In the genomic region with DNA sequence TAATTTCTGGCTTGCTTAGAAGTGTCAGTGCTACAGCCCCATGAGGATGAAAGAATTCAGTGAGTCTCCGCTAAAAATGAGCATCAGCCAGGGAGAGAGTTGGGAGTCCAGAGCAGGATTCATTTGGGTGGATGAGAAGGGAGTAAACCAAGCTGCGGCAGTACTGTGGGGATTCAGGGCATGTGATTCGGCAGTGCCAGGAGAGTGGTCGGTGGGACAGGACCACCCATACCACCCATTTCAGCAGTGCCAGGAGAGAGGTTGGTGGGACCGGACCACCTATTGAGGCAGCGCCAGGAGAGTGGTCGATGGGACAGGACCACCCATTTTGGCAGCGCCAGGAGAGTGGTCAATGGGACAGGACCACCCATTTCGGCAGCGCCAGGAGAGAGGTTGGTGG, we compare ENCODE assay signal across 16 cellular contexts.
DNase-seq lines count a peak whose midpoint lies in the region; ATAC-seq, FAIRE-seq and TF ChIP-seq lines count a peak whose summit lies in the region.
"Had no signal": no experiment of that assay in that cellular context is flagged by ENCODE, and none has a peak within 500 bp of the region (broad histone marks: within the 10 kb centered on the region; RNA-seq: fewer than 3 reads in every experiment).

No MANE protein-coding gene starts in this region.

- H3K27ac Mint-ChIP-seq in CD4-positive, CD25-positive, alpha-beta regulatory T cell = peak overlapping the region in 2 of 3 donors; percentile 99 to 100
- no peak overlapping the region for H3K27ac Mint-ChIP-seq in osteocyte (ENCODE audit: unreplicated experiment)

- CTCF ChIA-PET in HEK293 (lab: Yijun Ruan, JAX) (no interaction called here), K562 (lab: Yijun Ruan, JAX; ENCODE audit: low intra/inter-chr PET ratio) (no interaction called here), HEK293T (lab: Yijun Ruan, JAX) (no interaction called here)

- peaks cover 9% of the 10 kb centered on the region; the same call in 2 of the 3 replicates for H3K79me2 ChIP-seq in K562 (ENCODE audit: control insufficient read depth, insufficient read depth, low read length)

- H3K9ac ChIP-seq in K562 (ENCODE audit: insufficient read depth in 1 of 2, low read depth in 2 of 2, low read length in 2 of 2) = no peak overlapping the region

- H2AFZ ChIP-seq in K562 (ENCODE audit: low read depth, low read length) = no peak overlapping the region

- H3K4me1 ChIP-seq in CD4-positive, CD25-positive, alpha-beta regulatory T cell (ENCODE audit: control insufficient read depth, insufficient read depth, low read length, poor library complexity, severe bottlenecking) = peaks cover 52% of the 10 kb centered on the region
- H3K4me1 ChIP-seq in HEK293 (ENCODE audit: control insufficient read depth, insufficient read depth, low read length) (peaks cover 12% of the 10 kb centered on the region), K562 (replicated peaks in 1 of 2; ENCODE audit: control insufficient read depth in 2 of 2, insufficient read depth in 2 of 2, low read length in 2 of 2) (peaks cover 12 to 22% of the 10 kb centered on the region in 2 experiments)

- H3K4me2 ChIP-seq in K562 (ENCODE audit: insufficient read depth, low read length) = no peak overlapping the region

- no peak for ATAC-seq in CD4-positive, CD25-positive, alpha-beta regulatory T cell (ENCODE audit: low read depth in 2 of 2)
- ATAC-seq in K562 (no peak), HG03432 (IDR thresholded peaks at IDR 0.05; ENCODE audit: unreplicated experiment) (no peak)
- ATAC-seq: gastrocnemius medialis had no signal

- no TSS peak for BruUV-seq in K562 (replicated peaks; lab: Mats Ljungman, UMichigan)

- H3K4me1 Mint-ChIP-seq in CD4-positive, CD25-positive, alpha-beta regulatory T cell = peaks cover 18 to 69% (median 50%) of the 10 kb centered on the region in 4 donors
- H3K4me1 Mint-ChIP-seq in osteocyte (ENCODE audit: unreplicated experiment) = peaks cover 25% of the 10 kb centered on the region

- H3K4me3 Mint-ChIP-seq in CD4-positive, CD25-positive, alpha-beta regulatory T cell = no peak overlapping the region
- H3K4me3 Mint-ChIP-seq in osteocyte (ENCODE audit: unreplicated experiment) = no peak overlapping the region

- no peaks in the 10 kb centered on the region for H3K9me3 ChIP-seq in CD4-positive, CD25-positive, alpha-beta regulatory T cell (ENCODE audit: control insufficient read depth in 2 of 2, low read length in 2 of 2)
- H3K9me3 ChIP-seq in HEK293 (ENCODE audit: control insufficient read depth, insufficient read depth, low read depth, low read length) = no peaks in the 10 kb centered on the region
- no peaks in the 10 kb centered on the region for H3K9me3 ChIP-seq in K562 (replicated peaks; ENCODE audit: control insufficient read depth, insufficient read depth, low read depth, low read length)
- no peaks in the 10 kb centered on the region for H3K9me3 ChIP-seq in MG63
- H3K9me3 ChIP-seq: gastrocnemius medialis had no signal

- no peak for DNase-seq in CD4-positive, CD25-positive, alpha-beta regulatory T cell
- DNase-seq in K562 (ENCODE audit: extremely low read depth in 1 of 4, low spot score in 3 of 4) (no peak), osteocyte (ENCODE audit: extremely low spot score, unreplicated experiment) (peak; percentile 63), HEK293T (ENCODE audit: extremely low spot score) (no peak), MG63 (no peak)
- DNase-seq: activated CD4-positive, alpha-beta T cell treated with anti-CD3 and anti-CD28 coated beads for 4 hours; activated naive CD4-positive, alpha-beta T cell treated with Interleukin-2 at 50 U/mL for 16 hours; gastrocnemius medialis; GDM1; KBM-7; NCI-H2029 treated with DMSO at 0.1 percent for 48 hours; NCI-H69; stimulated activated CD4-positive, alpha-beta T cell treated with anti-CD3 and anti-CD28 coated beads, Interleukin-15, amount 100 ng/mL, for 24 hours had no signal

- H3K36me3 ChIP-seq in CD4-positive, CD25-positive, alpha-beta regulatory T cell (ENCODE audit: control insufficient read depth, insufficient read depth, low read length) = no peaks in the 10 kb centered on the region
- H3K36me3 ChIP-seq in HEK293 (ENCODE audit: control insufficient read depth in 2 of 2, insufficient read depth in 1 of 2, low read length in 2 of 2) (no peaks in the 10 kb centered on the region), K562 (ENCODE audit: control insufficient read depth, insufficient read depth, low read length) (no peaks in the 10 kb centered on the region), MG63 (no peaks in the 10 kb centered on the region)
- H3K36me3 ChIP-seq: gastrocnemius medialis had no signal

- WGBS in K562 (ENCODE audit: insufficient coverage, low coverage, missing lambda C conversion rate) = 85% methylated on average over 8 of the region's 10 CpGs

- TF ChIP-seq RAD21 in K562 (CRISPR knock-in tag; conservative IDR thresholded peaks at IDR 0.05 in 1 of 2, IDR thresholded peaks at IDR 0.05 in 1 of 2) = no peak

- peak overlapping the region; percentile 94 for H3K4me3 ChIP-seq in CD4-positive, CD25-positive, alpha-beta regulatory T cell (ENCODE audit: low read depth, low read length)
- H3K4me3 ChIP-seq in HEK293 (ENCODE audit: low read depth, low read length) = no peak overlapping the region
- no peak overlapping the region for H3K4me3 ChIP-seq in K562
- H3K4me3 ChIP-seq in MG63 = no peak overlapping the region
- H3K4me3 ChIP-seq: gastrocnemius medialis had no signal

- H3K27ac ChIP-seq in CD4-positive, CD25-positive, alpha-beta regulatory T cell (ENCODE audit: insufficient read depth, low read length, poor library complexity, severe bottlenecking) = peak overlapping the region; percentile 93
- H3K27ac ChIP-seq in HEK293 (ENCODE audit: extremely low read depth, low read depth, low read length) (no peak overlapping the region), K562 (ENCODE audit: extremely low read depth, low read depth, low read length) (no peak overlapping the region)
- H3K27ac ChIP-seq: gastrocnemius medialis had no signal

- H3K36me3 Mint-ChIP-seq in CD4-positive, CD25-positive, alpha-beta regulatory T cell = peaks cover 8% of the 10 kb centered on the region
- no peaks in the 10 kb centered on the region for H3K36me3 Mint-ChIP-seq in osteocyte (ENCODE audit: unreplicated experiment)

- H4K20me1 ChIP-seq in K562 (replicated peaks; ENCODE audit: control insufficient read depth, insufficient read depth, low read length) = no peaks in the 10 kb centered on the region

- no peaks in the 10 kb centered on the region for H3K9me3 Mint-ChIP-seq in CD4-positive, CD25-positive, alpha-beta regulatory T cell
- H3K9me3 Mint-ChIP-seq in osteocyte (ENCODE audit: unreplicated experiment) = no peaks in the 10 kb centered on the region

- intact Hi-C loops in K562 (cut with micrococcal nuclease) = no loop called here

- TF ChIP-seq POLR2A in K562 (conservative IDR thresholded peaks at IDR 0.05) = no peak

- TF ChIP-seq CTCF in HEK293 (tag by site-specific recombination; IDR thresholded peaks at IDR 0.05) (no peak), K562 (IDR thresholded peaks at IDR 0.05 in 2 of 3, conservative IDR thresholded peaks at IDR 0.05 in 1 of 3; ENCODE audit: insufficient read depth in 2 of 3, low read depth in 1 of 3, low read length in 3 of 3) (no peak), osteocyte (IDR thresholded peaks at IDR 0.05) (no peak)

- POLR2A ChIA-PET in HEK293 (lab: Yijun Ruan, JAX) (interaction anchor here (0.6 kb wide), 1 partner anchor 367 kb away, joined by 3 read pairs; no protein-coding TSS in a partner anchor), K562 (lab: Yijun Ruan, JAX) (no interaction called here), HEK293T (lab: Yijun Ruan, JAX) (no interaction called here)

- FAIRE-seq in K562 (lab: Jason Lieb, UNC) = no peak
- FAIRE-seq: RCC 7860 had no signal

- no peaks in the 10 kb centered on the region for H3K27me3 Mint-ChIP-seq in CD4-positive, CD25-positive, alpha-beta regulatory T cell
- peaks cover 4% of the 10 kb centered on the region for H3K27me3 Mint-ChIP-seq in osteocyte (ENCODE audit: unreplicated experiment)

- no peaks in the 10 kb centered on the region for H3K9me1 ChIP-seq in K562 (ENCODE audit: control insufficient read depth, insufficient read depth, low read length)

- H3K27me3 ChIP-seq in CD4-positive, CD25-positive, alpha-beta regulatory T cell (ENCODE audit: control insufficient read depth, insufficient read depth, low read length) = no peaks in the 10 kb centered on the region
- H3K27me3 ChIP-seq in K562 (ENCODE audit: control insufficient read depth in 2 of 2, insufficient read depth in 2 of 2, low read length in 2 of 2) = no peaks in the 10 kb centered on the region
- peaks cover 2% of the 10 kb centered on the region for H3K27me3 ChIP-seq in MG63
- H3K27me3 ChIP-seq: gastrocnemius medialis had no signal

- in situ Hi-C loops in K562 (cut with MboI) = no loop called here

- TF ChIP-seq EP300 in K562 (IDR thresholded peaks at IDR 0.05; ENCODE audit: low read length) = no peak

TF ChIP-seq in HEK293, 187 proteins besides CTCF, POLR2A, EP300 and RAD21:
- TF ChIP-seq MZF1 (tag by site-specific recombination; IDR thresholded peaks at IDR 0.05; ENCODE audit: borderline replicate concordance) (peak; percentile 76), ZNF571 (tag by site-specific recombination; IDR thresholded peaks at IDR 0.05) (no peak), TRIM28 (IDR thresholded peaks at IDR 0.05; ENCODE audit: borderline replicate concordance, low read length) (peak; percentile 77; the same call in 1 of the 2 replicates), SETDB1 (IDR thresholded peaks at IDR 0.05; ENCODE audit: insufficient read length, low read length) (peak; percentile 61)

TF ChIP-seq in K562, 482 proteins besides CTCF, POLR2A, EP300 and RAD21 (continues in another document):
- TF ChIP-seq PML (IDR thresholded peaks at IDR 0.05; ENCODE audit: low read length) = no peak

TF ChIP-seq in HEK293T, 16 proteins besides CTCF, POLR2A, EP300 and RAD21:
- TF ChIP-seq SUZ12 (IDR thresholded peaks at IDR 0.05) (no peak), NFRKB (IDR thresholded peaks at IDR 0.05) (no peak), LEF1 (IDR thresholded peaks at IDR 0.05; ENCODE audit: borderline replicate concordance) (no peak), FOXA1 (IDR thresholded peaks at IDR 0.05) (no peak), CTBP1 (IDR thresholded peaks at IDR 0.05; ENCODE audit: borderline replicate concordance) (no peak), ZNF384 (IDR thresholded peaks at IDR 0.05) (no peak), ELF4 (IDR thresholded peaks at IDR 0.05) (no peak), BHLHE40 (IDR thresholded peaks at IDR 0.05; ENCODE audit: borderline replicate concordance) (no peak), TARDBP (IDR thresholded peaks at IDR 0.05) (no peak), L3MBTL2 (conservative IDR thresholded peaks at IDR 0.05) (no peak)
- TF ChIP-seq, protein P1, sequence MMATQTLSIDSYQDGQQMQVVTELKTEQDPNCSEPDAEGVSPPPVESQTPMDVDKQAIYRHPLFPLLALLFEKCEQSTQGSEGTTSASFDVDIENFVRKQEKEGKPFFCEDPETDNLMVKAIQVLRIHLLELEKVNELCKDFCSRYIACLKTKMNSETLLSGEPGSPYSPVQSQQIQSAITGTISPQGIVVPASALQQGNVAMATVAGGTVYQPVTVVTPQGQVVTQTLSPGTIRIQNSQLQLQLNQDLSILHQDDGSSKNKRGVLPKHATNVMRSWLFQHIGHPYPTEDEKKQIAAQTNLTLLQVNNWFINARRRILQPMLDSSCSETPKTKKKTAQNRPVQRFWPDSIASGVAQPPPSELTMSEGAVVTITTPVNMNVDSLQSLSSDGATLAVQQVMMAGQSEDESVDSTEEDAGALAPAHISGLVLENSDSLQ (IDR thresholded peaks at IDR 0.05) = no peak
